ENCODE assay signal across 5 cellular contexts in the genomic region with DNA sequence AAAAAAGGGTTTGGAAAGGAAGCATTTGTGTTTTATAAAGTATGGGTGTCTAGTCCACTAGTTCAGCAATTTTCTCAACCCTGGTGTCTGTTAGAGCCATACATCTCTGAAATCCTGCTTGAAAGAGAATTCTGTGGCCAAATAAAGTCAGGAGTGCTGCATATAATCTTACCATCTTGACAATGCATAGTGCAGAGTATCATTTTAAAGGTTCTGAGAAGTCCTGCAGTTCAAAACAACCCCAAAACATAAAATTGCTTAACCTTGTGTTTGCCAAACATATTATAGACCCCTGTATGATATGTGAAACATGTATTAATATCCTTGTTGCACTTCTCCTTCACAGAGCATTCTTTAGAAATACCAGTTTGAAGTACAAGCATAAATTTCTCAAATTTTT.
"Had no signal": no experiment of that assay in that cellular context is flagged by ENCODE, and none has a peak within 500 bp of the region (broad histone marks: within the 10 kb centered on the region; RNA-seq: fewer than 3 reads in every experiment).

No MANE protein-coding gene starts in this region.

- H3K4me3 ChIP-seq: GM23338 had no signal

- H3K4me2 ChIP-seq: GM23338 had no signal

- DNase-seq: H9, HCEC 1CT, HFFc6, KG1 had no signal

- ATAC-seq: GM23338 had no signal

- H2AFZ ChIP-seq: GM23338 had no signal
